7 cellular contexts compared by ENCODE assay signal in genomic region chr4:94406668-94407437, GRCh38. TPM values are rescaled to one million over a fixed set of nuclear protein-coding genes. Genes with fewer than 3 reads are reported as not detected.
DNase-seq lines count a peak whose midpoint lies in the region; ATAC-seq, FAIRE-seq and TF ChIP-seq lines count a peak whose summit lies in the region.

No MANE protein-coding gene starts in this region.

- intact Hi-C loops in mammary epithelial cell (cut with micrococcal nuclease) = loop anchor here (1.0 to 10.0 kb wide), 3 partner anchors 44 to 318 kb away; partner anchors contain the start of gene PDLIM5

- dilution Hi-C loops in mammary epithelial cell (cut with HindIII; ENCODE audit: low sequenced_read_pairs) = no loop called here
- dilution Hi-C loops in keratinocyte (cut with MboI; ENCODE audit: extremely low pct_ligation_motif_present, low sequenced_read_pairs) = no loop called here

- H4K20me1 ChIP-seq in mammary epithelial cell (ENCODE audit: insufficient read depth, low read length) = no peaks in the 10 kb centered on the region
- H4K20me1 ChIP-seq in keratinocyte (ENCODE audit: control insufficient read depth, extremely low read depth, insufficient read depth, low read length) = no peaks in the 10 kb centered on the region

- BruUV-seq in mammary epithelial cell (replicated peaks; lab: Mats Ljungman, UMichigan) = no TSS peak

- H3K27me3 ChIP-seq in mammary epithelial cell (ENCODE audit: insufficient read depth, low read length) (no peaks in the 10 kb centered on the region), keratinocyte (ENCODE audit: control insufficient read depth, extremely low read depth, insufficient read depth, low read length) (no peaks in the 10 kb centered on the region)

- H3K9me1 ChIP-seq in keratinocyte (ENCODE audit: control insufficient read depth, extremely low read depth, insufficient read depth, low read length) = no peaks in the 10 kb centered on the region

- H3K27ac ChIP-seq in mammary epithelial cell (ENCODE audit: insufficient read depth, low read depth, low read length) = no peak overlapping the region
- no peak overlapping the region for H3K27ac ChIP-seq in keratinocyte (ENCODE audit: control insufficient read depth, insufficient read depth, low read length)

- ATAC-seq in HG02588 (IDR thresholded peaks at IDR 0.05; ENCODE audit: unreplicated experiment) = peak; percentile 89

- no peaks in the 10 kb centered on the region for H3K4me1 ChIP-seq in mammary epithelial cell (ENCODE audit: insufficient read depth, low read length)
- no peaks in the 10 kb centered on the region for H3K4me1 ChIP-seq in keratinocyte (ENCODE audit: control insufficient read depth, extremely low read depth, insufficient read depth, low read length)

- CTCF ChIA-PET in mammary epithelial cell (lab: Charles Lee; ENCODE audit: low non-redundant PET) = no interaction called here

- H3K9ac ChIP-seq in mammary epithelial cell (ENCODE audit: insufficient read depth, low read length) = no peak overlapping the region
- no peak overlapping the region for H3K9ac ChIP-seq in keratinocyte (ENCODE audit: control insufficient read depth, extremely low read depth, insufficient read depth, low read length)

- FAIRE-seq in TTC549 (lab: Jason Lieb, UNC) (peak; percentile 85), keratinocyte (lab: Jason Lieb, UNC) (peak; percentile 96)

- H3K79me2 ChIP-seq in mammary epithelial cell (ENCODE audit: insufficient read depth, low read length) (no peaks in the 10 kb centered on the region), keratinocyte (ENCODE audit: control insufficient read depth, insufficient read depth, low read length) (no peaks in the 10 kb centered on the region)

- H3K9me3 ChIP-seq in mammary epithelial cell (replicated peaks; ENCODE audit: insufficient read depth, low read length) (no peaks in the 10 kb centered on the region), keratinocyte (ENCODE audit: control insufficient read depth, low read depth, low read length) (no peaks in the 10 kb centered on the region)

- no peak overlapping the region for H2AFZ ChIP-seq in mammary epithelial cell (ENCODE audit: low read depth, low read length)
- no peak overlapping the region for H2AFZ ChIP-seq in keratinocyte (ENCODE audit: control insufficient read depth, low read length)

- DNase-seq in NCI-H187 treated with DMSO at 0.1 percent for 48 hours (lab: John Stamatoyannopoulos, UW) (peak; percentile 56), mammary epithelial cell (peak; percentile 59), keratinocyte (ENCODE audit: low read depth, low spot score) (peak; percentile 33)
- DNase-seq in stimulated activated CD4-positive, alpha-beta T cell treated with anti-CD3 and anti-CD28 coated beads, Interleukin-1b, Interleukin-23, amount 100 ng/mL, for 24 hours (ENCODE audit: low read depth in 4 of 4, low spot score in 1 of 4) = peak; percentile 14 to 34 (median 24)

- peak; percentile 85 for TF ChIP-seq CTCF in GM12873 (IDR thresholded peaks at IDR 0.05; ENCODE audit: insufficient read depth, low read depth, low read length, missing control alignments)
- TF ChIP-seq CTCF in mammary epithelial cell (conservative IDR thresholded peaks at IDR 0.05 in 1 of 2, IDR thresholded peaks at IDR 0.05 in 1 of 2; ENCODE audit: extremely low read depth in 1 of 2, insufficient read depth in 1 of 2, low read depth in 1 of 2, low read length in 2 of 2) = peak; percentile 85 to 91
- peak; percentile 69 to 83 (median 71) for TF ChIP-seq CTCF in keratinocyte (optimal IDR thresholded peaks at IDR 0.05 in 1 of 3, IDR thresholded peaks at IDR 0.05 in 1 of 3, conservative IDR thresholded peaks at IDR 0.05 in 1 of 3; ENCODE audit: extremely low read depth in 1 of 3, insufficient read depth in 2 of 3, low read length in 3 of 3)

- in situ Hi-C loops in mammary epithelial cell (cut with MboI; ENCODE audit: low sequenced_read_pairs in 2 of 2) = loop anchor here (5.0 to 10.0 kb wide), 2 partner anchors 188 to 190 kb away; no protein-coding TSS in a partner anchor

- WGBS in mammary epithelial cell (ENCODE audit: low coverage, missing lambda C conversion rate) = 34% methylated on average over 10 of the region's 10 CpGs

- H3K4me3 ChIP-seq in mammary epithelial cell (replicated peaks in 1 of 3; ENCODE audit: insufficient read depth in 1 of 3, low read depth in 2 of 3, low read length in 3 of 3) = no peak overlapping the region
- no peak overlapping the region for H3K4me3 ChIP-seq in keratinocyte (ENCODE audit: control insufficient read depth in 2 of 3, extremely low read depth in 1 of 3, insufficient read depth in 2 of 3, low read depth in 1 of 3, low read length in 3 of 3)

- H3K4me2 ChIP-seq in mammary epithelial cell (ENCODE audit: insufficient read depth, low read depth, low read length) (no peak overlapping the region), keratinocyte (ENCODE audit: control insufficient read depth, extremely low read depth, insufficient read depth, low read depth, low read length) (no peak overlapping the region)

- H3K36me3 ChIP-seq in mammary epithelial cell (ENCODE audit: insufficient read depth, low read length) = no peaks in the 10 kb centered on the region
- no peaks in the 10 kb centered on the region for H3K36me3 ChIP-seq in keratinocyte (ENCODE audit: control insufficient read depth in 2 of 2, extremely low read depth in 1 of 2, insufficient read depth in 2 of 2, low read length in 2 of 2)

RNA-seq across cellular contexts. Expression of gene PDLIM5, which starts 44.9 kb away (rescaled TPM):
- total RNA-seq in mammary epithelial cell = 100 to 1,000 TPM; 199 to 225 TPM
- polyA plus RNA-seq in mammary epithelial cell = 160 TPM
- polyA minus RNA-seq in mammary epithelial cell = 237 TPM
- 112 to 123 TPM (median 121 TPM) in 3 replicates for polyA plus RNA-seq in keratinocyte
- polyA plus RNA-seq in keratinocyte (2011; ENCODE audit: low read depth) = 70.2 TPM
- 86.5 and 117 TPM in 2 replicates for polyA plus RNA-seq in keratinocyte (2011; cell fraction: cytosol; rRNA removed)
- polyA plus RNA-seq in keratinocyte (2011; cell fraction: nucleus; rRNA removed) = 138 and 152 TPM in 2 replicates
- 42.5 and 63.4 TPM in 2 replicates for polyA plus RNA-seq in keratinocyte (2012; ENCODE audit: low replicate concordance)
- polyA minus RNA-seq in keratinocyte = 185 to 420 TPM (median 373 TPM) in 3 replicates
- 88.2 TPM for polyA minus RNA-seq in keratinocyte (2011; cell fraction: cytosol; rRNA and poly(A)+ RNA removed)
- 164 and 306 TPM in 2 replicates for polyA minus RNA-seq in keratinocyte (2011; cell fraction: nucleus; rRNA and poly(A)+ RNA removed)
